23 cellular contexts compared by ENCODE assay signal in genomic region chr7:879706-880105, GRCh38. TPM values are rescaled to one million over a fixed set of nuclear protein-coding genes. Genes with fewer than 3 reads are reported as not detected.
DNase-seq lines count a peak whose midpoint lies in the region; ATAC-seq and TF ChIP-seq lines count a peak whose summit lies in the region.
"Had no signal": no experiment of that assay in that cellular context is flagged by ENCODE, and none has a peak within 500 bp of the region (broad histone marks: within the 10 kb centered on the region; RNA-seq: fewer than 3 reads in every experiment).

No MANE protein-coding gene starts in this region.

- DNase-seq in A673 (ENCODE audit: low spot score): no peak
- no peak for DNase-seq in Calu3
- DNase-seq in mammary epithelial cell: no peak
- no peak for DNase-seq in neural crest cell (ENCODE audit: low read depth, low spot score)
- no peak for DNase-seq in kidney glomerular epithelial cell (lab: John Stamatoyannopoulos, UW)
- DNase-seq in mesenchymal stem cell: no peak
- no peak for DNase-seq in spleen
- DNase-seq: activated gamma-delta T cell treated with Interleukin-2 at 50 U/mL for 16 hours; activated T-cell treated with anti-CD3 and anti-CD28 coated beads, Interleukin-2, amount 50 U/mL, for 1 hour; CD8-positive, alpha-beta T cell; effector CD4-positive, alpha-beta T cell; GOT3; HFFc6; left cardiac atrium; NCI-H1436 treated with DMSO at 0.1 percent for 48 hours; NCI-H345; NCI-H748 treated with DMSO at 0.1 percent for 48 hours; ovary; stimulated activated CD4-positive, alpha-beta T cell treated with anti-CD3 and anti-CD28 coated beads, Interleukin-4, amount 100 ng/mL, for 4 hours; T-helper 1 cell had no signal

- POLR2A ChIA-PET in A673 (lab: Charles Lee; ENCODE audit: low non-redundant PET): no interaction called here

- H3K9me3 ChIP-seq in A673 (ENCODE audit: low read depth, low read length, poor library complexity, severe bottlenecking): no peaks in the 10 kb centered on the region
- H3K9me3 ChIP-seq in mammary epithelial cell (replicated peaks; ENCODE audit: insufficient read depth, low read length): no peaks in the 10 kb centered on the region
- H3K9me3 ChIP-seq in mesenchymal stem cell (ENCODE audit: control insufficient read depth, low read length): no peaks in the 10 kb centered on the region
- H3K9me3 ChIP-seq in spleen: no peaks in the 10 kb centered on the region
- H3K9me3 ChIP-seq: ovary had no signal

- H4K91ac ChIP-seq in mesenchymal stem cell (ENCODE audit: low read length): no peak overlapping the region

- no peak overlapping the region for H3K27ac Mint-ChIP-seq in Calu3 (ENCODE audit: unreplicated experiment)
- H3K27ac Mint-ChIP-seq in neural crest cell (ENCODE audit: unreplicated experiment): no peak overlapping the region
- H3K27ac Mint-ChIP-seq: HFFc6; stimulated activated memory B cell treated with anti-CD40 and anti-IgM and Interleukin-4, amounts not matched to agents 10 μg/mL and 1 μg/mL and 100 μg/mL, for 72 hours had no signal

- WGBS in mammary epithelial cell (ENCODE audit: low coverage, missing lambda C conversion rate): 89% methylated on average over 14 of the region's 14 CpGs
- 94% methylated on average over 14 of the region's 14 CpGs for WGBS in mesenchymal stem cell
- 80 to 94% (median 86%) methylated on average over 14 of the region's 14 CpGs for WGBS in spleen, 5 donors

- CTCF ChIA-PET in A673 (lab: Charles Lee) (no interaction called here), Calu3 (lab: Charles Lee) (no interaction called here), mammary epithelial cell (lab: Charles Lee; ENCODE audit: low non-redundant PET) (no interaction called here)

- in situ Hi-C loops in mammary epithelial cell (cut with MboI; ENCODE audit: low sequenced_read_pairs in 2 of 2): loop anchor here in 1 of 2 donors (10.0 kb wide), 1 partner anchor 555 kb away; no protein-coding TSS in a partner anchor

- no peak overlapping the region for H2AK5ac ChIP-seq in mesenchymal stem cell (ENCODE audit: low read length, severe bottlenecking)

- no peak overlapping the region for H2BK15ac ChIP-seq in mesenchymal stem cell (ENCODE audit: low read depth, poor library complexity, severe bottlenecking)

- no peak overlapping the region for H2AFZ ChIP-seq in mammary epithelial cell (ENCODE audit: low read depth, low read length)
- no peak overlapping the region for H2AFZ ChIP-seq in mesenchymal stem cell (ENCODE audit: low read depth, low read length)

- BruUV-seq in A673 (replicated peaks; lab: Mats Ljungman, UMichigan) (no TSS peak), Calu3 (replicated peaks; lab: Mats Ljungman, UMichigan) (no TSS peak), mammary epithelial cell (replicated peaks; lab: Mats Ljungman, UMichigan) (TSS peak; percentile 12)

- no peak overlapping the region for H3K9ac ChIP-seq in mammary epithelial cell (ENCODE audit: insufficient read depth, low read length)
- no peak overlapping the region for H3K9ac ChIP-seq in mesenchymal stem cell (ENCODE audit: low read length)

- H4K20me1 ChIP-seq in mammary epithelial cell (ENCODE audit: insufficient read depth, low read length): no peaks in the 10 kb centered on the region

- H3K4me3 ChIP-seq in A673 (ENCODE audit: low read depth, low read length, poor library complexity, severe bottlenecking): no peak overlapping the region
- no peak overlapping the region for H3K4me3 ChIP-seq in mammary epithelial cell (replicated peaks in 1 of 3; ENCODE audit: insufficient read depth in 1 of 3, low read depth in 2 of 3, low read length in 3 of 3)
- H3K4me3 ChIP-seq in mesenchymal stem cell (ENCODE audit: insufficient read depth in 1 of 2, low read depth in 1 of 2, low read length in 2 of 2): no peak overlapping the region
- no peak overlapping the region for H3K4me3 ChIP-seq in spleen
- H3K4me3 ChIP-seq: ovary had no signal

- intact Hi-C loops in A673 (cut with micrococcal nuclease; ENCODE audit: unreplicated experiment) (no loop called here), Calu3 (cut with micrococcal nuclease; ENCODE audit: unreplicated experiment) (loop anchor here (10.0 kb wide), 1 partner anchor 555 kb away; no protein-coding TSS in a partner anchor), mammary epithelial cell (cut with micrococcal nuclease) (no loop called here), spleen (cut with DNase I; ENCODE audit: low total_unique reads) (no loop called here)

- H3K36me3 ChIP-seq in A673 (ENCODE audit: insufficient read depth, low read length, poor library complexity, severe bottlenecking) (peaks cover 12% of the 10 kb centered on the region), mammary epithelial cell (ENCODE audit: insufficient read depth, low read length) (no peaks in the 10 kb centered on the region), mesenchymal stem cell (ENCODE audit: control insufficient read depth in 1 of 2, insufficient read depth in 2 of 2, low read depth in 1 of 2, low read length in 2 of 2) (peaks cover 10 to 25% of the 10 kb centered on the region in 2 experiments), spleen (peaks cover 0 to 41% (median 0%) of the 10 kb centered on the region in 6 donors)
- H3K36me3 ChIP-seq: ovary had no signal

- peaks cover 85% of the 10 kb centered on the region for H3K36me3 Mint-ChIP-seq in Calu3 (ENCODE audit: insufficient read depth, unreplicated experiment)
- H3K36me3 Mint-ChIP-seq in neural crest cell (ENCODE audit: low read depth): peaks cover 5% of the 10 kb centered on the region
- H3K36me3 Mint-ChIP-seq: stimulated activated memory B cell treated with anti-CD40 and anti-IgM and Interleukin-4, amounts not matched to agents 10 μg/mL and 1 μg/mL and 100 μg/mL, for 72 hours had no signal

- ATAC-seq in GM19351 (IDR thresholded peaks at IDR 0.05; ENCODE audit: unreplicated experiment): no peak
- ATAC-seq: CD8-positive, alpha-beta T cell; stimulated activated memory B cell treated with anti-CD40 and anti-IgM and Interleukin-4, amounts not matched to agents 10 μg/mL and 1 μg/mL and 100 μg/mL, for 72 hours had no signal

- no peak overlapping the region for H2BK120ac ChIP-seq in mesenchymal stem cell (ENCODE audit: low read depth, low read length)

- dilution Hi-C loops in mammary epithelial cell (cut with HindIII; ENCODE audit: low sequenced_read_pairs): no loop called here

- TF ChIP-seq CTCF in A673 (conservative IDR thresholded peaks at IDR 0.05; ENCODE audit: low read depth, low read length) (no peak), Calu3 (IDR thresholded peaks at IDR 0.05; ENCODE audit: unreplicated experiment) (no peak), mammary epithelial cell (conservative IDR thresholded peaks at IDR 0.05 in 1 of 2, IDR thresholded peaks at IDR 0.05 in 1 of 2; ENCODE audit: extremely low read depth in 1 of 2, insufficient read depth in 1 of 2, low read depth in 1 of 2, low read length in 2 of 2) (no peak), neural crest cell (conservative IDR thresholded peaks at IDR 0.05) (no peak), spleen (IDR thresholded peaks at IDR 0.05 in 8 of 11, conservative IDR thresholded peaks at IDR 0.05 in 3 of 11) (no peak)

- H3K4me1 ChIP-seq in A673 (ENCODE audit: insufficient read depth, low read length, poor library complexity, severe bottlenecking): peaks cover 8% of the 10 kb centered on the region
- peaks cover 6% of the 10 kb centered on the region for H3K4me1 ChIP-seq in mammary epithelial cell (ENCODE audit: insufficient read depth, low read length)
- peaks cover 27% of the 10 kb centered on the region for H3K4me1 ChIP-seq in mesenchymal stem cell (ENCODE audit: control insufficient read depth, insufficient read depth, low read depth, low read length)
- H3K4me1 ChIP-seq in spleen: peaks cover 22 to 86% (median 69%) of the 10 kb centered on the region in 6 donors

- no peak overlapping the region for H2BK5ac ChIP-seq in mesenchymal stem cell (ENCODE audit: low read depth, low read length, poor library complexity, severe bottlenecking)

- no peak overlapping the region for H4K8ac ChIP-seq in mesenchymal stem cell (ENCODE audit: low read length)

- H3K14ac ChIP-seq in mesenchymal stem cell (ENCODE audit: low read length in 2 of 2): no peak overlapping the region

- no peaks in the 10 kb centered on the region for H3K27me3 ChIP-seq in A673 (replicated peaks; ENCODE audit: insufficient read depth, low read depth, low read length, poor library complexity)
- H3K27me3 ChIP-seq in mammary epithelial cell (ENCODE audit: insufficient read depth, low read length): no peaks in the 10 kb centered on the region
- no peaks in the 10 kb centered on the region for H3K27me3 ChIP-seq in mesenchymal stem cell (ENCODE audit: control insufficient read depth in 1 of 2, insufficient read depth in 1 of 2, low read length in 2 of 2)
- H3K27me3 ChIP-seq in spleen (replicated peaks in 1 of 7): no peaks in the 10 kb centered on the region
- H3K27me3 ChIP-seq: ovary had no signal

- no peak overlapping the region for H3K4me2 ChIP-seq in mammary epithelial cell (ENCODE audit: insufficient read depth, low read depth, low read length)
- H3K4me2 ChIP-seq in mesenchymal stem cell (ENCODE audit: low read length, poor library complexity, severe bottlenecking): no peak overlapping the region

- H3K4me1 Mint-ChIP-seq in Calu3 (ENCODE audit: low read depth, unreplicated experiment) (peaks cover 21% of the 10 kb centered on the region), neural crest cell (peaks cover 25% of the 10 kb centered on the region)

- no peak overlapping the region for H2BK12ac ChIP-seq in mesenchymal stem cell (ENCODE audit: low read length in 2 of 2)

- peaks cover 78% of the 10 kb centered on the region for H3K79me2 ChIP-seq in mammary epithelial cell (ENCODE audit: insufficient read depth, low read length)

- H3K18ac ChIP-seq in mesenchymal stem cell (ENCODE audit: low read depth in 1 of 2, low read length in 2 of 2): no peak overlapping the region

- no peak for TF ChIP-seq POLR2A in spleen (IDR thresholded peaks at IDR 0.05)

- no peak overlapping the region for H3K23ac ChIP-seq in mesenchymal stem cell (ENCODE audit: low read length in 2 of 2)

- H3K27ac ChIP-seq in A673 (ENCODE audit: low read depth, low read length, poor library complexity, severe bottlenecking) (peak overlapping the region; percentile 5), mammary epithelial cell (ENCODE audit: insufficient read depth, low read depth, low read length) (no peak overlapping the region), mesenchymal stem cell (ENCODE audit: low read length, poor library complexity, severe bottlenecking) (no peak overlapping the region), spleen (no peak overlapping the region)
- H3K27ac ChIP-seq: epithelial cell of prostate, ovary had no signal

- H3K4me3 Mint-ChIP-seq in Calu3 (ENCODE audit: low read depth, unreplicated experiment) (peak overlapping the region; percentile 94), neural crest cell (peak overlapping the region; percentile 87)

- H3K4ac ChIP-seq in mesenchymal stem cell (ENCODE audit: low read depth in 1 of 2, low read length in 2 of 2): no peak overlapping the region

- H3K79me1 ChIP-seq in mesenchymal stem cell (replicated peaks; ENCODE audit: low read length, poor library complexity, severe bottlenecking): peaks cover 12% of the 10 kb centered on the region

- no peaks in the 10 kb centered on the region for H3K9me3 Mint-ChIP-seq in Calu3 (ENCODE audit: low read depth, unreplicated experiment)
- H3K9me3 Mint-ChIP-seq in neural crest cell: no peaks in the 10 kb centered on the region
- H3K9me3 Mint-ChIP-seq: CD8-positive, alpha-beta T cell; HFFc6; stimulated activated memory B cell treated with anti-CD40 and anti-IgM and Interleukin-4, amounts not matched to agents 10 μg/mL and 1 μg/mL and 100 μg/mL, for 72 hours had no signal

- H3K27me3 Mint-ChIP-seq in Calu3 (ENCODE audit: unreplicated experiment) (no peaks in the 10 kb centered on the region), neural crest cell (ENCODE audit: low read depth) (no peaks in the 10 kb centered on the region)
- H3K27me3 Mint-ChIP-seq: stimulated activated memory B cell treated with anti-CD40 and anti-IgM and Interleukin-4, amounts not matched to agents 10 μg/mL and 1 μg/mL and 100 μg/mL, for 72 hours had no signal

RNA-seq across cellular contexts. Expression of gene GET4, which starts 3.4 kb away (rescaled TPM):
- total RNA-seq in A673 (2021): 49.7 and 51.9 TPM in 2 replicates
- total RNA-seq in Calu3 (2022): 145 and 167 TPM in 2 replicates
- 10 to 100 TPM; 26.0 to 40.8 TPM for total RNA-seq in mammary epithelial cell
- 28.5 TPM for polyA plus RNA-seq in mammary epithelial cell
- polyA minus RNA-seq in mammary epithelial cell: 24.8 TPM
- 50.4 and 55.2 TPM in 2 replicates for total RNA-seq in neural crest cell
- 23.7 TPM for polyA plus RNA-seq in mesenchymal stem cell (2013, experiment 1 of 2)
- 23.3 TPM for polyA plus RNA-seq in mesenchymal stem cell (2013, experiment 2 of 2)
- 10 to 100 TPM; 25.4 to 39.5 (median 34.4) TPM for total RNA-seq in spleen
- polyA plus RNA-seq in spleen: 10 to 100 TPM; 40.0 to 63.0 (median 53.9) TPM

RNA-seq across cellular contexts. Expression of gene SUN1, which starts 47.4 kb away (rescaled TPM):
- total RNA-seq in A673 (2021): 189 and 203 TPM in 2 replicates
- total RNA-seq in Calu3 (2022): 218 and 252 TPM in 2 replicates
- total RNA-seq in mammary epithelial cell: 100 to 1,000 TPM; 135 to 191 TPM
- 176 TPM for polyA plus RNA-seq in mammary epithelial cell
- polyA minus RNA-seq in mammary epithelial cell: 160 TPM
- total RNA-seq in neural crest cell: 99.9 and 101 TPM in 2 replicates
- polyA plus RNA-seq in mesenchymal stem cell (2013, experiment 1 of 2): 67.0 TPM
- polyA plus RNA-seq in mesenchymal stem cell (2013, experiment 2 of 2): 68.6 TPM
- total RNA-seq in spleen: 100 to 1,000 TPM; 103 to 181 (median 154) TPM
- 10 to 100 TPM; 33.2 to 59.5 (median 54.9) TPM for polyA plus RNA-seq in spleen
